16 cellular contexts compared by ENCODE assay signal in the genomic region with DNA sequence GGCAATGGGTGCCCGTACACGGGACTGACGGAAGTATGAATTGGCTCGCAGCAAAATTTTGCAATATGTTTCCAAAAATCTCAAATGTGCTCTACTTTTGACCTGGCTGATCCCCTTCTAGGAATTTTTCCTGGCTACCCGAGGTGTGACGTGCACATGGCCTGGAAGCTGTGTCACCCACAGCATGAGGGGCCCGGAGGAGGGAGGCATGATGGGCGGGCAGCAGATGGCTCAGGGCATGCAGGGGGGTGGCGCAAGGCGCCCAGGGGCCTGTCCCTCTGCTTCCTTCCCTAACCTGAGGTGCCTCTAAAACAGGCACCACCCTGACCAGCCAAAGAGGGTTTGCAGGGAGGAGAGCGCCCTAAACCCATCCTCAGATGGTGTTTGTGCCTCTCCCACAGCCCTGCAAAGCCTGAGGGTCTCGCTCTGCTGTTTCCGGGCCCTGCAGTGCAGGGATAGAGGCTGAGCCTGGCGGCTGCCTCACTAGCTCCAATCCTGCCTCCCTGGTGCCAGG. TPM values are rescaled to one million over a fixed set of nuclear protein-coding genes. Genes with fewer than 3 reads are reported as not detected.
DNase-seq lines count a peak whose midpoint lies in the region; ATAC-seq and TF ChIP-seq lines count a peak whose summit lies in the region.
"Had no signal": no experiment of that assay in that cellular context is flagged by ENCODE, and none has a peak within 500 bp of the region (broad histone marks: within the 10 kb centered on the region; RNA-seq: fewer than 3 reads in every experiment).

No MANE protein-coding gene starts in this region.

- DNase-seq in activated CD4-positive, alpha-beta T cell treated with anti-CD3 and anti-CD28 coated beads for 36 hours, result peak; percentile 2
- no peak for DNase-seq in activated CD4-positive, alpha-beta T cell treated with anti-CD3 and anti-CD28 coated beads for 48 hours
- DNase-seq in activated naive CD8-positive, alpha-beta T cell treated with anti-CD3 and anti-CD28 coated beads, Interleukin-2, amount 50 U/mL, for 24 hours, result no peak
- DNase-seq: activated CD4-positive, alpha-beta T cell treated with anti-CD3 and anti-CD28 coated beads for 4 hours; left colon; MM.1S had no signal

- H3K4me3 ChIP-seq in neutrophil (ENCODE audit: low read depth in 1 of 2, low read length in 1 of 2), result peak overlapping the region; percentile 72 to 73
- H3K4me3 ChIP-seq: adrenal gland, heart right ventricle, smooth muscle cell, thoracic aorta had no signal

- no peak for ATAC-seq in activated CD4-positive, alpha-beta T cell treated with anti-CD3 and anti-CD28 coated beads for 36 hours
- no peak for ATAC-seq in activated naive CD8-positive, alpha-beta T cell treated with anti-CD3 and anti-CD28 coated beads, Interleukin-2, amount 50 U/mL, for 24 hours
- ATAC-seq in GM19023 (IDR thresholded peaks at IDR 0.05; ENCODE audit: unreplicated experiment) (no peak), HG03442 (IDR thresholded peaks at IDR 0.05; ENCODE audit: unreplicated experiment) (no peak), GM18909 (IDR thresholded peaks at IDR 0.05; ENCODE audit: poor library complexity, unreplicated experiment) (no peak)
- ATAC-seq: left colon had no signal

- no peaks in the 10 kb centered on the region for H3K27me3 Mint-ChIP-seq in activated CD4-positive, alpha-beta T cell treated with anti-CD3 and anti-CD28 coated beads for 36 hours
- no peaks in the 10 kb centered on the region for H3K27me3 Mint-ChIP-seq in activated naive CD8-positive, alpha-beta T cell treated with anti-CD3 and anti-CD28 coated beads, Interleukin-2, amount 50 U/mL, for 24 hours

- CTCF ChIA-PET in activated CD4-positive, alpha-beta T cell treated with anti-CD3 and anti-CD28 coated beads for 36 hours (lab: Charles Lee), result interaction anchor here (1.0 to 2.9 kb wide), 6 partner anchors 12 to 31 kb away, joined by 4 to 14 read pairs (median 11); no protein-coding TSS in a partner anchor

- no peaks in the 10 kb centered on the region for H3K9me3 Mint-ChIP-seq in activated CD4-positive, alpha-beta T cell treated with anti-CD3 and anti-CD28 coated beads for 36 hours (ENCODE audit: low read depth)
- H3K9me3 Mint-ChIP-seq in activated naive CD8-positive, alpha-beta T cell treated with anti-CD3 and anti-CD28 coated beads, Interleukin-2, amount 50 U/mL, for 24 hours, result no peaks in the 10 kb centered on the region
- H3K9me3 Mint-ChIP-seq: neural crest cell had no signal

- H3K4me1 Mint-ChIP-seq in activated CD4-positive, alpha-beta T cell treated with anti-CD3 and anti-CD28 coated beads for 36 hours, result peaks cover 43% of the 10 kb centered on the region
- H3K4me1 Mint-ChIP-seq in activated naive CD8-positive, alpha-beta T cell treated with anti-CD3 and anti-CD28 coated beads, Interleukin-2, amount 50 U/mL, for 24 hours, result peaks cover 56% of the 10 kb centered on the region

- H3K9me3 ChIP-seq in neutrophil, result no peaks in the 10 kb centered on the region
- H3K9me3 ChIP-seq: adrenal gland, heart right ventricle, thoracic aorta had no signal

- peak; percentile 12 for TF ChIP-seq POLR2A in GM19099 (IDR thresholded peaks at IDR 0.05; ENCODE audit: extremely low read depth, insufficient read length, low read depth)

- peak overlapping the region; percentile 88 for H3K27ac Mint-ChIP-seq in activated CD4-positive, alpha-beta T cell treated with anti-CD3 and anti-CD28 coated beads for 36 hours
- H3K27ac Mint-ChIP-seq in activated naive CD8-positive, alpha-beta T cell treated with anti-CD3 and anti-CD28 coated beads, Interleukin-2, amount 50 U/mL, for 24 hours, result peak overlapping the region; percentile 84

- H3K4me1 ChIP-seq in neutrophil (ENCODE audit: control insufficient read depth in 1 of 2, insufficient read depth in 1 of 2, low read depth in 1 of 2, low read length in 1 of 2), result peaks cover 60% of the 10 kb centered on the region in 2 experiments

- no peak overlapping the region for H3K4me3 Mint-ChIP-seq in activated CD4-positive, alpha-beta T cell treated with anti-CD3 and anti-CD28 coated beads for 36 hours
- H3K4me3 Mint-ChIP-seq in activated naive CD8-positive, alpha-beta T cell treated with anti-CD3 and anti-CD28 coated beads, Interleukin-2, amount 50 U/mL, for 24 hours, result no peak overlapping the region
- H3K4me3 Mint-ChIP-seq: neural crest cell had no signal

- intact Hi-C loops in activated CD4-positive, alpha-beta T cell treated with anti-CD3 and anti-CD28 coated beads for 36 hours (cut with DNase I, micrococcal nuclease), result loop anchor here (1.0 kb wide), 1 partner anchor 29 kb away; no protein-coding TSS in a partner anchor

- POLR2A ChIA-PET in activated CD4-positive, alpha-beta T cell treated with anti-CD3 and anti-CD28 coated beads for 36 hours (lab: Charles Lee), result interaction anchor here (0.6 kb wide), 1 partner anchor 233 kb away, joined by 3 read pairs; no protein-coding TSS in a partner anchor

- H3K27ac ChIP-seq in neutrophil, result peak overlapping the region; percentile 98
- H3K27ac ChIP-seq: adrenal gland, thoracic aorta had no signal

- TF ChIP-seq CTCF in neutrophil (IDR thresholded peaks at IDR 0.05), result no peak

- H3K36me3 ChIP-seq in neutrophil, result peaks cover 42% of the 10 kb centered on the region
- H3K36me3 ChIP-seq: adrenal gland, thoracic aorta had no signal

- no peaks in the 10 kb centered on the region for H3K27me3 ChIP-seq in neutrophil

- peaks cover 40% of the 10 kb centered on the region for H3K36me3 Mint-ChIP-seq in activated CD4-positive, alpha-beta T cell treated with anti-CD3 and anti-CD28 coated beads for 36 hours (ENCODE audit: low read depth)
- H3K36me3 Mint-ChIP-seq in activated naive CD8-positive, alpha-beta T cell treated with anti-CD3 and anti-CD28 coated beads, Interleukin-2, amount 50 U/mL, for 24 hours (ENCODE audit: low read depth), result peaks cover 31% of the 10 kb centered on the region

RNA-seq across cellular contexts. Expression of a gene that starts 6.7 kb away (rescaled TPM):
- 10 to 100 TPM; 27.7 to 35.4 TPM for total RNA-seq in activated CD4-positive, alpha-beta T cell treated with anti-CD3 and anti-CD28 coated beads for 36 hours
- total RNA-seq: neural crest cell had no signal

RNA-seq across cellular contexts. Expression of a gene that starts 37.7 kb away (rescaled TPM):
- 10 to 100 TPM; 52.0 to 62.7 TPM for total RNA-seq in activated CD4-positive, alpha-beta T cell treated with anti-CD3 and anti-CD28 coated beads for 36 hours
